Comparison of ENCODE assay signal across 16 cellular contexts in genomic region chr12:75606146-75606545, GRCh38.
"Had no signal": no experiment of that assay in that cellular context is flagged by ENCODE, and none has a peak within 500 bp of the region (broad histone marks: within the 10 kb centered on the region; RNA-seq: fewer than 3 reads in every experiment).

No MANE protein-coding gene starts in this region.

- H3K27ac Mint-ChIP-seq: activated CD8-positive, alpha-beta T cell treated with anti-CD3 and anti-CD28 coated beads for 36 hours; activated T-helper 1 cell treated with anti-CD3 and anti-CD28 coated beads, Interleukin-12 subunit alpha, Interleukin-12 subunit beta, Interleukin-2, Interleukin-4 antibody, amounts not matched to agents 30 ng/mL and 10 ng/mL and 1 ng/mL, durations not matched to agents 14 hours and 24 hours and 36 hours; mesothelial cell of epicardium had no signal

- H3K27ac ChIP-seq: adrenal gland, body of pancreas, esophagus muscularis mucosa, heart right ventricle, left ventricle myocardium inferior, SK-N-MC had no signal

- H3K4me3 Mint-ChIP-seq: activated CD8-positive, alpha-beta T cell treated with anti-CD3 and anti-CD28 coated beads for 36 hours; activated T-helper 1 cell treated with anti-CD3 and anti-CD28 coated beads, Interleukin-12 subunit alpha, Interleukin-12 subunit beta, Interleukin-2, Interleukin-4 antibody, amounts not matched to agents 30 ng/mL and 10 ng/mL and 1 ng/mL, durations not matched to agents 14 hours and 24 hours and 36 hours; mesothelial cell of epicardium had no signal

- ATAC-seq: activated CD8-positive, alpha-beta T cell treated with anti-CD3 and anti-CD28 coated beads for 36 hours; body of pancreas; heart right ventricle; right cardiac atrium had no signal

- H3K9me3 Mint-ChIP-seq: activated CD8-positive, alpha-beta T cell treated with anti-CD3 and anti-CD28 coated beads for 36 hours; activated T-helper 1 cell treated with anti-CD3 and anti-CD28 coated beads, Interleukin-12 subunit alpha, Interleukin-12 subunit beta, Interleukin-2, Interleukin-4 antibody, amounts not matched to agents 30 ng/mL and 10 ng/mL and 1 ng/mL, durations not matched to agents 14 hours and 24 hours and 36 hours; mesothelial cell of epicardium had no signal

- DNase-seq: activated CD4-positive, alpha-beta T cell treated with anti-CD3 and anti-CD28 coated beads for 4 hours; activated CD8-positive, alpha-beta T cell treated with anti-CD3 and anti-CD28 coated beads for 36 hours; activated naive CD4-positive, alpha-beta T cell treated with Interleukin-2 at 50 U/mL for 16 hours; adrenal gland; body of pancreas; cerebellar nuclear complex; heart right ventricle; left ventricle myocardium inferior; posterior cingulate gyrus; right cardiac atrium; small intestine; trophoblast cell had no signal

- H3K36me3 Mint-ChIP-seq: mesothelial cell of epicardium had no signal
